In the genomic region with DNA sequence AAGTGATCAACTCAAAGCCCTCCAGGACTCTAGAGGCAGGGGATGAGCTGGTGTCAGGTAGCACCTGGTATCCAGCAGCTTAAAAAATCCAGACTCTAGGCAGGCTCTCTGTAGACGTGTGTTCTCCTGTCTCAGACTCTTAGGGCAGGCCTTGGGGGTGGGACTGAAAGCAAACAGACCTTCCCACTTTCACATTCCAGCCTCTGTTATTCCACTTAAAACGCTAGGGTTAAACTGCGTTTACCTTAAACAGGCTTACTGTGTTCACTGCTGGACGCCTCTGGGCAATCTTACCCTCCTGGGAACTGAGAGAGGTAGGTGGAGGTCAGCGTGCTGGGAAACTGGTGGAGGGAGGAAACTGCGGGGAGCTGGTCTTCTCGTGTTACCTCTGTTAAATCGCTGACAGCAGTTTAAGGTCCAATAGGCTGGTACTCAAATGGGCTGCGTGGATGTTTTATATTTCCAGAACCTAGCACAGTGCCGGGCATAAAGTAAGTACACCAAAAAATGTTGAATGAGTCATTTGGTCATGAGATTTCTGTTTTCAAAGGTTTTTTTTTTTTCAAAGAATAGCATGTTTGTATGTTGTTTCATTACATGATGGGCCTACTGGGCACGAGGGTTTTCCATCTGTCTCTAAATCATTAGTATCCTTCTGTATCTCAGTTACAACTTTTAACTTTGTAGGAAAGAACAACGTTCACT, we compare ENCODE assay signal across 8 cellular contexts. TPM values are rescaled to one million over a fixed set of nuclear protein-coding genes. Genes with fewer than 3 reads are reported as not detected.
DNase-seq lines count a peak whose midpoint lies in the region; ATAC-seq and TF ChIP-seq lines count a peak whose summit lies in the region.

A gene (plus strand): TSS at position 248 of the 705 bp plus-strand sequence. CDS start 7,561 bp downstream, outside the sequence.

- H3K36me3 Mint-ChIP-seq in CD4-positive, alpha-beta memory T cell, result no peaks in the 10 kb centered on the region

- H3K4me1 ChIP-seq in endocrine pancreas (ENCODE audit: control insufficient read depth, insufficient read depth, low read length), result peaks cover 4% of the 10 kb centered on the region
- H3K4me1 ChIP-seq in mucosa of descending colon (ENCODE audit: low read depth), result peaks cover 7% of the 10 kb centered on the region
- H3K4me1 ChIP-seq in CD4-positive, alpha-beta memory T cell (ENCODE audit: insufficient read depth, low read length), result no peaks in the 10 kb centered on the region

- ATAC-seq in GM21529 (IDR thresholded peaks at IDR 0.05; ENCODE audit: unreplicated experiment), result peak; percentile 62
- peak; percentile 84 for ATAC-seq in mucosa of descending colon

- TF ChIP-seq CTCF in mucosa of descending colon (IDR thresholded peaks at IDR 0.05), result no peak

- H3K27ac ChIP-seq in CD4-positive, alpha-beta memory T cell (ENCODE audit: low read depth, low read length), result no peak within 1 kb of the TSS

- intact Hi-C loops in mucosa of descending colon (cut with DNase I, micrococcal nuclease), result no loop called here
- intact Hi-C loops in CD4-positive, alpha-beta memory T cell (cut with micrococcal nuclease), result no loop called here

- no peak within 1 kb of the TSS for H3K4me3 Mint-ChIP-seq in CD4-positive, alpha-beta memory T cell

- no peaks in the 10 kb centered on the region for H3K4me1 Mint-ChIP-seq in CD4-positive, alpha-beta memory T cell

- no peak within 1 kb of the TSS for H3K27ac Mint-ChIP-seq in CD4-positive, alpha-beta memory T cell

- H3K4me3 ChIP-seq in endocrine pancreas (ENCODE audit: control insufficient read depth, insufficient read depth, low read length), result no peak within 1 kb of the TSS
- H3K4me3 ChIP-seq in mucosa of descending colon, result no peak within 1 kb of the TSS
- H3K4me3 ChIP-seq in CD4-positive, alpha-beta memory T cell (ENCODE audit: low read length in 2 of 2), result no peak within 1 kb of the TSS

- H3K9me3 ChIP-seq in endocrine pancreas (ENCODE audit: control insufficient read depth, low read length), result no peaks in the 10 kb centered on the region
- H3K9me3 ChIP-seq in mucosa of descending colon, result no peaks in the 10 kb centered on the region
- H3K9me3 ChIP-seq in CD4-positive, alpha-beta memory T cell (ENCODE audit: control insufficient read depth in 1 of 2, low read length in 2 of 2), result no peaks in the 10 kb centered on the region

- POLR2A ChIA-PET in CD4-positive, alpha-beta memory T cell (lab: Charles Lee; ENCODE audit: partially characterized antibody), result no interaction called here

- CTCF ChIA-PET in CD4-positive, alpha-beta memory T cell (lab: Charles Lee; ENCODE audit: partially characterized antibody), result no interaction called here

- no peaks in the 10 kb centered on the region for H3K27me3 ChIP-seq in endocrine pancreas (ENCODE audit: control insufficient read depth, insufficient read depth, low read length)
- H3K27me3 ChIP-seq in CD4-positive, alpha-beta memory T cell (ENCODE audit: insufficient read depth, low read length), result no peaks in the 10 kb centered on the region

- H3K36me3 ChIP-seq in endocrine pancreas (ENCODE audit: control insufficient read depth, insufficient read depth, low read length) (no peaks in the 10 kb centered on the region), mucosa of descending colon (ENCODE audit: low read depth) (no peaks in the 10 kb centered on the region)
- no peaks in the 10 kb centered on the region for H3K36me3 ChIP-seq in CD4-positive, alpha-beta memory T cell (ENCODE audit: insufficient read depth, low read length)

- H3K27me3 Mint-ChIP-seq in CD4-positive, alpha-beta memory T cell, result peaks cover 0 to 4% of the 10 kb centered on the region in 2 donors

- no peaks in the 10 kb centered on the region for H3K9me3 Mint-ChIP-seq in CD4-positive, alpha-beta memory T cell

- in situ Hi-C loops in ACHN (cut with HindIII; ENCODE audit: low pct_ligation_motif_present, low pct_unique_long_range_greater_than_20kb, low sequenced_read_pairs), result no loop called here

- DNase-seq in ACHN (peak; percentile 75), NCI-H146 (lab: John Stamatoyannopoulos, UW) (peak; percentile 68), mucosa of descending colon (no peak), T-helper 1 cell (no peak)
- DNase-seq in CD4-positive, alpha-beta memory T cell, result no peak
- DNase-seq in stimulated activated CD4-positive, alpha-beta T cell treated with anti-CD3 and anti-CD28 coated beads, Interleukin-2, amount 100 ng/mL, for 48 hours, result no peak

- peak within 1 kb of the TSS; percentile 26 for H3K9ac ChIP-seq in endocrine pancreas (ENCODE audit: control insufficient read depth, insufficient read depth, low read length)

RNA-seq across cellular contexts. Expression of the gene that starts here (rescaled TPM):
- total RNA-seq in mucosa of descending colon, result 10 to 100 TPM; 11.7 to 22.3 (median 19.8) TPM
- 1 to 10 TPM; 3.1 to 4.2 TPM for total RNA-seq in CD4-positive, alpha-beta memory T cell
- polyA plus RNA-seq in CD4-positive, alpha-beta memory T cell, result 1 to 10 TPM in 1 of 2 donors, under 1 TPM in 1; 0.75 to 1.3 TPM

Comparison
In these comparisons a context has a peak if more than half of its experiments do, and no peak if none do; other contexts are left out.
1. DNase-seq: peak in ACHN (single experiment) and NCI-H146 (single experiment); none in mucosa of descending colon (0 of 3), T-helper 1 cell (0 of 5), CD4-positive, alpha-beta memory T cell (0 of 5) and stimulated activated CD4-positive, alpha-beta T cell treated with anti-CD3 and anti-CD28 coated beads, Interleukin-2, amount 100 ng/mL, for 48 hours (0 of 2).